ENCODE assay signal across 1 cellular context in genomic region chr12:56374726-56375597, GRCh38.
TF ChIP-seq lines count a peak whose summit lies in the region.

No MANE protein-coding gene starts in this region.

TF ChIP-seq in GM12878, 131 proteins besides CTCF, POLR2A, EP300 and RAD21:
- no peak for TF ChIP-seq CREB1 (IDR thresholded peaks at IDR 0.05; ENCODE audit: low read depth)
- no peak for TF ChIP-seq MLLT1 (IDR thresholded peaks at IDR 0.05)
- TF ChIP-seq BCLAF1 (IDR thresholded peaks at IDR 0.05): no peak
